8 cellular contexts compared by ENCODE assay signal in genomic region chr11:75100314-75100713, GRCh38. TPM values are rescaled to one million over a fixed set of nuclear protein-coding genes. Genes with fewer than 3 reads are reported as not detected.
DNase-seq lines count a peak whose midpoint lies in the region; ATAC-seq and TF ChIP-seq lines count a peak whose summit lies in the region.
"Had no signal": no experiment of that assay in that cellular context is flagged by ENCODE, and none has a peak within 500 bp of the region (broad histone marks: within the 10 kb centered on the region; RNA-seq: fewer than 3 reads in every experiment).

No MANE protein-coding gene starts in this region.

- WGBS in right cardiac atrium = 35% methylated on average over 3 of the region's 3 CpGs

- H3K4me1 Mint-ChIP-seq in CD4-positive, alpha-beta T cell (ENCODE audit: low read depth) = no peaks in the 10 kb centered on the region

- CTCF ChIA-PET in CD4-positive, alpha-beta T cell (lab: Charles Lee) = no interaction called here

- no peak overlapping the region for H3K27ac Mint-ChIP-seq in CD4-positive, alpha-beta T cell

- no peak for TF ChIP-seq CTCF in NB4 (IDR thresholded peaks at IDR 0.05; ENCODE audit: low read depth, low read length)
- no peak for TF ChIP-seq CTCF in CD4-positive, alpha-beta T cell (IDR thresholded peaks at IDR 0.05)

- DNase-seq in NB4 (ENCODE audit: low read depth) (peak; percentile 52), glomerular visceral epithelial cell (ENCODE audit: extremely low spot score) (peak; percentile 75), right cardiac atrium (no peak), NCI-H446 (lab: John Stamatoyannopoulos, UW) (no peak)
- no peak for DNase-seq in CD4-positive, alpha-beta T cell

- no peaks in the 10 kb centered on the region for H3K9me3 Mint-ChIP-seq in CD4-positive, alpha-beta T cell

- H3K36me3 Mint-ChIP-seq in CD4-positive, alpha-beta T cell (ENCODE audit: low read depth) = no peaks in the 10 kb centered on the region

- ATAC-seq in GM18870 (IDR thresholded peaks at IDR 0.05; ENCODE audit: unreplicated experiment) = peak; percentile 83
- peak; percentile 93 for ATAC-seq in HG02571 (IDR thresholded peaks at IDR 0.05; ENCODE audit: unreplicated experiment)
- no peak for ATAC-seq in CD4-positive, alpha-beta T cell (ENCODE audit: poor library complexity)
- no peak for ATAC-seq in right cardiac atrium

- H3K4me3 ChIP-seq in NB4 (ENCODE audit: low read depth, low read length) = no peak overlapping the region
- H3K4me3 ChIP-seq in right cardiac atrium (ENCODE audit: low read length) = no peak overlapping the region

- no peaks in the 10 kb centered on the region for H3K4me1 ChIP-seq in right cardiac atrium (ENCODE audit: control insufficient read depth, insufficient read depth, low read length)

- TF ChIP-seq POLR2A in NB4 (IDR thresholded peaks at IDR 0.05; ENCODE audit: extremely low read depth, insufficient read length) = no peak

- no peak overlapping the region for H3K4me3 Mint-ChIP-seq in CD4-positive, alpha-beta T cell

- no peak overlapping the region for H3K27ac ChIP-seq in CD4-positive, alpha-beta T cell (ENCODE audit: low read depth, low read length)
- H3K27ac ChIP-seq in right cardiac atrium (ENCODE audit: low read length) = no peak overlapping the region

- POLR2A ChIA-PET in CD4-positive, alpha-beta T cell (lab: Charles Lee) = no interaction called here

- peaks cover 17% of the 10 kb centered on the region for H3K27me3 ChIP-seq in CD4-positive, alpha-beta T cell (ENCODE audit: control insufficient read depth, insufficient read depth, low read length)
- H3K27me3 ChIP-seq in right cardiac atrium (ENCODE audit: control insufficient read depth, insufficient read depth) = no peaks in the 10 kb centered on the region

- H3K9me3 ChIP-seq in CD4-positive, alpha-beta T cell (ENCODE audit: control insufficient read depth, low read length) = no peaks in the 10 kb centered on the region
- no peaks in the 10 kb centered on the region for H3K9me3 ChIP-seq in right cardiac atrium (ENCODE audit: control insufficient read depth, low read length)

- peaks cover 53% of the 10 kb centered on the region for H3K27me3 Mint-ChIP-seq in CD4-positive, alpha-beta T cell

- intact Hi-C loops in CD4-positive, alpha-beta T cell (cut with DNase I, micrococcal nuclease) = no loop called here
- intact Hi-C loops in right cardiac atrium (cut with DNase I) = no loop called here

RNA-seq across cellular contexts. Expression of gene OR2AT4, which starts 3.6 kb away (rescaled TPM):
- not detected for total RNA-seq in CD4-positive, alpha-beta T cell
- not detected for total RNA-seq in right cardiac atrium
- not detected for polyA plus RNA-seq in right cardiac atrium
- polyA plus RNA-seq: neural cell had no signal

RNA-seq across cellular contexts. Expression of gene SLCO2B1, which starts 50.6 kb away (rescaled TPM):
- total RNA-seq in CD4-positive, alpha-beta T cell = not detected
- 10 to 100 TPM; 23.0 to 40.7 (median 27.6) TPM for total RNA-seq in right cardiac atrium
- 5.1 TPM for polyA plus RNA-seq in right cardiac atrium
- polyA plus RNA-seq: neural cell had no signal

Comparison
In these comparisons a context has a peak if more than half of its experiments do, and no peak if none do; other contexts are left out.
1. ATAC-seq: peak in GM18870 (single experiment) and HG02571 (single experiment); none in CD4-positive, alpha-beta T cell (single experiment) and right cardiac atrium (0 of 2).
2. DNase-seq: peak in NB4 (single experiment) and glomerular visceral epithelial cell (single experiment); none in CD4-positive, alpha-beta T cell (0 of 10), right cardiac atrium (0 of 3) and NCI-H446 (0 of 2).
3. RNA of gene SLCO2B1, which starts 50.6 kb away (total RNA-seq): 23.0 to 40.7 TPM in right cardiac atrium; not detected in CD4-positive, alpha-beta T cell; every median in the first group is over 10 times any median in the second.